ENCODE assay signal across 1 cellular context in genomic region chr5:140557965-140558364, GRCh38.
TF ChIP-seq lines count a peak whose summit lies in the region.

No MANE protein-coding gene starts in this region.

TF ChIP-seq in K562, 482 proteins besides CTCF, POLR2A, EP300 and RAD21:
- no peak for TF ChIP-seq CEBPG (CRISPR knock-in tag; IDR thresholded peaks at IDR 0.05)
- TF ChIP-seq CEBPG (tag; conservative IDR thresholded peaks at IDR 0.05 in 1 of 2, IDR thresholded peaks at IDR 0.05 in 1 of 2) = 0 out of 4 replicates have a peak, but pooled peaks of 1 of the 2 experiments have one; percentile 10
- TF ChIP-seq, protein P1, sequence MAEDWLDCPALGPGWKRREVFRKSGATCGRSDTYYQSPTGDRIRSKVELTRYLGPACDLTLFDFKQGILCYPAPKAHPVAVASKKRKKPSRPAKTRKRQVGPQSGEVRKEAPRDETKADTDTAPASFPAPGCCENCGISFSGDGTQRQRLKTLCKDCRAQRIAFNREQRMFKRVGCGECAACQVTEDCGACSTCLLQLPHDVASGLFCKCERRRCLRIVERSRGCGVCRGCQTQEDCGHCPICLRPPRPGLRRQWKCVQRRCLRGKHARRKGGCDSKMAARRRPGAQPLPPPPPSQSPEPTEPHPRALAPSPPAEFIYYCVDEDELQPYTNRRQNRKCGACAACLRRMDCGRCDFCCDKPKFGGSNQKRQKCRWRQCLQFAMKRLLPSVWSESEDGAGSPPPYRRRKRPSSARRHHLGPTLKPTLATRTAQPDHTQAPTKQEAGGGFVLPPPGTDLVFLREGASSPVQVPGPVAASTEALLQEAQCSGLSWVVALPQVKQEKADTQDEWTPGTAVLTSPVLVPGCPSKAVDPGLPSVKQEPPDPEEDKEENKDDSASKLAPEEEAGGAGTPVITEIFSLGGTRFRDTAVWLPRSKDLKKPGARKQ (CRISPR knock-in tag; IDR thresholded peaks at IDR 0.05) = 0 out of 2 replicates have a peak, but pooled peaks have one; percentile 39
- TF ChIP-seq, protein P2, sequence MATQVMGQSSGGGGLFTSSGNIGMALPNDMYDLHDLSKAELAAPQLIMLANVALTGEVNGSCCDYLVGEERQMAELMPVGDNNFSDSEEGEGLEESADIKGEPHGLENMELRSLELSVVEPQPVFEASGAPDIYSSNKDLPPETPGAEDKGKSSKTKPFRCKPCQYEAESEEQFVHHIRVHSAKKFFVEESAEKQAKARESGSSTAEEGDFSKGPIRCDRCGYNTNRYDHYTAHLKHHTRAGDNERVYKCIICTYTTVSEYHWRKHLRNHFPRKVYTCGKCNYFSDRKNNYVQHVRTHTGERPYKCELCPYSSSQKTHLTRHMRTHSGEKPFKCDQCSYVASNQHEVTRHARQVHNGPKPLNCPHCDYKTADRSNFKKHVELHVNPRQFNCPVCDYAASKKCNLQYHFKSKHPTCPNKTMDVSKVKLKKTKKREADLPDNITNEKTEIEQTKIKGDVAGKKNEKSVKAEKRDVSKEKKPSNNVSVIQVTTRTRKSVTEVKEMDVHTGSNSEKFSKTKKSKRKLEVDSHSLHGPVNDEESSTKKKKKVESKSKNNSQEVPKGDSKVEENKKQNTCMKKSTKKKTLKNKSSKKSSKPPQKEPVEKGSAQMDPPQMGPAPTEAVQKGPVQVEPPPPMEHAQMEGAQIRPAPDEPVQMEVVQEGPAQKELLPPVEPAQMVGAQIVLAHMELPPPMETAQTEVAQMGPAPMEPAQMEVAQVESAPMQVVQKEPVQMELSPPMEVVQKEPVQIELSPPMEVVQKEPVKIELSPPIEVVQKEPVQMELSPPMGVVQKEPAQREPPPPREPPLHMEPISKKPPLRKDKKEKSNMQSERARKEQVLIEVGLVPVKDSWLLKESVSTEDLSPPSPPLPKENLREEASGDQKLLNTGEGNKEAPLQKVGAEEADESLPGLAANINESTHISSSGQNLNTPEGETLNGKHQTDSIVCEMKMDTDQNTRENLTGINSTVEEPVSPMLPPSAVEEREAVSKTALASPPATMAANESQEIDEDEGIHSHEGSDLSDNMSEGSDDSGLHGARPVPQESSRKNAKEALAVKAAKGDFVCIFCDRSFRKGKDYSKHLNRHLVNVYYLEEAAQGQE (CRISPR knock-in tag; IDR thresholded peaks at IDR 0.05; ENCODE audit: low read depth) = no peak
- TF ChIP-seq CHD2 (IDR thresholded peaks at IDR 0.05; ENCODE audit: low read depth, low read length) = no peak
- TF ChIP-seq, protein P3, sequence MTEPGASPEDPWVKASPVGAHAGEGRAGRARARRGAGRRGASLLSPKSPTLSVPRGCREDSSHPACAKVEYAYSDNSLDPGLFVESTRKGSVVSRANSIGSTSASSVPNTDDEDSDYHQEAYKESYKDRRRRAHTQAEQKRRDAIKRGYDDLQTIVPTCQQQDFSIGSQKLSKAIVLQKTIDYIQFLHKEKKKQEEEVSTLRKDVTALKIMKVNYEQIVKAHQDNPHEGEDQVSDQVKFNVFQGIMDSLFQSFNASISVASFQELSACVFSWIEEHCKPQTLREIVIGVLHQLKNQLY (CRISPR knock-in tag; conservative IDR thresholded peaks at IDR 0.05) = no peak
- TF ChIP-seq HCFC1 (IDR thresholded peaks at IDR 0.05; ENCODE audit: low read depth, low read length) = no peak
- no peak for TF ChIP-seq NR1H2 (CRISPR knock-in tag; IDR thresholded peaks at IDR 0.05)
- no peak for TF ChIP-seq IFI16 (CRISPR knock-in tag; IDR thresholded peaks at IDR 0.05)
- TF ChIP-seq, protein P4, sequence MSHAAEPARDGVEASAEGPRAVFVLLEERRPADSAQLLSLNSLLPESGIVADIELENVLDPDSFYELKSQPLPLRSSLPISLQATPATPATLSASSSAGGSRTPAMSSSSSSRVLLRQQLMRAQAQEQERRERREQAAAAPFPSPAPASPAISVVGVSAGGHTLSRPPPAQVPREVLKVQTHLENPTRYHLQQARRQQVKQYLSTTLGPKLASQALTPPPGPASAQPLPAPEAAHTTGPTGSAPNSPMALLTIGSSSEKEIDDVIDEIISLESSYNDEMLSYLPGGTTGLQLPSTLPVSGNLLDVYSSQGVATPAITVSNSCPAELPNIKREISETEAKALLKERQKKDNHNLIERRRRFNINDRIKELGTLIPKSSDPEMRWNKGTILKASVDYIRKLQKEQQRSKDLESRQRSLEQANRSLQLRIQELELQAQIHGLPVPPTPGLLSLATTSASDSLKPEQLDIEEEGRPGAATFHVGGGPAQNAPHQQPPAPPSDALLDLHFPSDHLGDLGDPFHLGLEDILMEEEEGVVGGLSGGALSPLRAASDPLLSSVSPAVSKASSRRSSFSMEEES (CRISPR knock-in tag; IDR thresholded peaks at IDR 0.05) = peak; percentile 78
